Comparison of ENCODE assay signal across 1 cellular context in the genomic region with DNA sequence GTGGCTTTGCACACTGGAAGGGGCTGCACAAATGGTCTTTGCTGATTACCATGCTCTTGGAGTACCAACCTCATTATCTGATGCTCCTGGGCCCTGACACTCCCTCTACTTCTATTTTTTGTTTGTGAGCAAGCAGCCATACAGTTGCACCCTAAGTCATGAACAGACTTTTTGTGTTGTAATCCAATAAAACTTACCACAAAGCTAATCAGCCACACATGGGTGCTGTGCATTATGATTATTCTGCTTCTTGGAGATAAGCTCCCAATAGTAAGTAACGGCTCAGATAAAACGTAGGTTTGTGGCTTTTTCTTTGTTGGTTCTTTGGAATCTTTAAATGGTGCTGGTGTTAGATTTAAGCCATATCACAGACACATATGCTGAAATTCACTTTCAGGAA.
TF ChIP-seq lines count a peak whose summit lies in the region.

No MANE protein-coding gene starts in this region.

TF ChIP-seq in K562, 482 proteins besides CTCF, POLR2A, EP300 and RAD21 (continued from another document):
- TF ChIP-seq, protein P1, sequence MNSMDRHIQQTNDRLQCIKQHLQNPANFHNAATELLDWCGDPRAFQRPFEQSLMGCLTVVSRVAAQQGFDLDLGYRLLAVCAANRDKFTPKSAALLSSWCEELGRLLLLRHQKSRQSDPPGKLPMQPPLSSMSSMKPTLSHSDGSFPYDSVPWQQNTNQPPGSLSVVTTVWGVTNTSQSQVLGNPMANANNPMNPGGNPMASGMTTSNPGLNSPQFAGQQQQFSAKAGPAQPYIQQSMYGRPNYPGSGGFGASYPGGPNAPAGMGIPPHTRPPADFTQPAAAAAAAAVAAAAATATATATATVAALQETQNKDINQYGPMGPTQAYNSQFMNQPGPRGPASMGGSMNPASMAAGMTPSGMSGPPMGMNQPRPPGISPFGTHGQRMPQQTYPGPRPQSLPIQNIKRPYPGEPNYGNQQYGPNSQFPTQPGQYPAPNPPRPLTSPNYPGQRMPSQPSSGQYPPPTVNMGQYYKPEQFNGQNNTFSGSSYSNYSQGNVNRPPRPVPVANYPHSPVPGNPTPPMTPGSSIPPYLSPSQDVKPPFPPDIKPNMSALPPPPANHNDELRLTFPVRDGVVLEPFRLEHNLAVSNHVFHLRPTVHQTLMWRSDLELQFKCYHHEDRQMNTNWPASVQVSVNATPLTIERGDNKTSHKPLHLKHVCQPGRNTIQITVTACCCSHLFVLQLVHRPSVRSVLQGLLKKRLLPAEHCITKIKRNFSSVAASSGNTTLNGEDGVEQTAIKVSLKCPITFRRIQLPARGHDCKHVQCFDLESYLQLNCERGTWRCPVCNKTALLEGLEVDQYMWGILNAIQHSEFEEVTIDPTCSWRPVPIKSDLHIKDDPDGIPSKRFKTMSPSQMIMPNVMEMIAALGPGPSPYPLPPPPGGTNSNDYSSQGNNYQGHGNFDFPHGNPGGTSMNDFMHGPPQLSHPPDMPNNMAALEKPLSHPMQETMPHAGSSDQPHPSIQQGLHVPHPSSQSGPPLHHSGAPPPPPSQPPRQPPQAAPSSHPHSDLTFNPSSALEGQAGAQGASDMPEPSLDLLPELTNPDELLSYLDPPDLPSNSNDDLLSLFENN (IDR thresholded peaks at IDR 0.05; ENCODE audit: low read depth in 2 of 2, low read length in 2 of 2): peak in 1 of 2 experiments; percentile 86; a peak in 2 of 4 replicates
- TF ChIP-seq, protein P2, sequence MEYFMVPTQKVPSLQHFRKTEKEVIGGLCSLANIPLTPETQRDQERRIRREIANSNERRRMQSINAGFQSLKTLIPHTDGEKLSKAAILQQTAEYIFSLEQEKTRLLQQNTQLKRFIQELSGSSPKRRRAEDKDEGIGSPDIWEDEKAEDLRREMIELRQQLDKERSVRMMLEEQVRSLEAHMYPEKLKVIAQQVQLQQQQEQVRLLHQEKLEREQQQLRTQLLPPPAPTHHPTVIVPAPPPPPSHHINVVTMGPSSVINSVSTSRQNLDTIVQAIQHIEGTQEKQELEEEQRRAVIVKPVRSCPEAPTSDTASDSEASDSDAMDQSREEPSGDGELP (CRISPR knock-in tag; IDR thresholded peaks at IDR 0.05; ENCODE audit: borderline replicate concordance): no peak
- no peak for TF ChIP-seq THRAP3 (IDR thresholded peaks at IDR 0.05; ENCODE audit: borderline replicate concordance)
- TF ChIP-seq RFX5 (IDR thresholded peaks at IDR 0.05; ENCODE audit: low read depth, low read length): no peak
- TF ChIP-seq, protein P3, sequence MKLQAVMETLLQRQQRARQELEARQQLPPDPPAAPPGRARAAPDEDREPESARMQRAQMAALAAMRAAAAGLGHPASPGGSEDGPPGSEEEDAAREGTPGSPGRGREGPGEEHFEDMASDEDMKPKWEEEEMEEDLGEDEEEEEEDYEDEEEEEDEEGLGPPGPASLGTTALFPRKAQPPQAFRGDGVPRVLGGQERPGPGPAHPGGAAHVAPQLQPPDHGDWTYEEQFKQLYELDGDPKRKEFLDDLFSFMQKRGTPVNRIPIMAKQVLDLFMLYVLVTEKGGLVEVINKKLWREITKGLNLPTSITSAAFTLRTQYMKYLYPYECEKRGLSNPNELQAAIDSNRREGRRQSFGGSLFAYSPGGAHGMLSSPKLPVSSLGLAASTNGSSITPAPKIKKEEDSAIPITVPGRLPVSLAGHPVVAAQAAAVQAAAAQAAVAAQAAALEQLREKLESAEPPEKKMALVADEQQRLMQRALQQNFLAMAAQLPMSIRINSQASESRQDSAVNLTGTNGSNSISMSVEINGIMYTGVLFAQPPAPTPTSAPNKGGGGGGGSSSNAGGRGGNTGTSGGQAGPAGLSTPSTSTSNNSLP (IDR thresholded peaks at IDR 0.05; ENCODE audit: borderline replicate concordance, low read depth, low read length): 0 out of 2 replicates have a peak, but pooled peaks have one; percentile 46
- no peak for TF ChIP-seq CBX8 (IDR thresholded peaks at IDR 0.05; ENCODE audit: borderline replicate concordance, extremely low read depth, low read depth, low read length, poor library complexity, severe bottlenecking)
- TF ChIP-seq, protein P4, sequence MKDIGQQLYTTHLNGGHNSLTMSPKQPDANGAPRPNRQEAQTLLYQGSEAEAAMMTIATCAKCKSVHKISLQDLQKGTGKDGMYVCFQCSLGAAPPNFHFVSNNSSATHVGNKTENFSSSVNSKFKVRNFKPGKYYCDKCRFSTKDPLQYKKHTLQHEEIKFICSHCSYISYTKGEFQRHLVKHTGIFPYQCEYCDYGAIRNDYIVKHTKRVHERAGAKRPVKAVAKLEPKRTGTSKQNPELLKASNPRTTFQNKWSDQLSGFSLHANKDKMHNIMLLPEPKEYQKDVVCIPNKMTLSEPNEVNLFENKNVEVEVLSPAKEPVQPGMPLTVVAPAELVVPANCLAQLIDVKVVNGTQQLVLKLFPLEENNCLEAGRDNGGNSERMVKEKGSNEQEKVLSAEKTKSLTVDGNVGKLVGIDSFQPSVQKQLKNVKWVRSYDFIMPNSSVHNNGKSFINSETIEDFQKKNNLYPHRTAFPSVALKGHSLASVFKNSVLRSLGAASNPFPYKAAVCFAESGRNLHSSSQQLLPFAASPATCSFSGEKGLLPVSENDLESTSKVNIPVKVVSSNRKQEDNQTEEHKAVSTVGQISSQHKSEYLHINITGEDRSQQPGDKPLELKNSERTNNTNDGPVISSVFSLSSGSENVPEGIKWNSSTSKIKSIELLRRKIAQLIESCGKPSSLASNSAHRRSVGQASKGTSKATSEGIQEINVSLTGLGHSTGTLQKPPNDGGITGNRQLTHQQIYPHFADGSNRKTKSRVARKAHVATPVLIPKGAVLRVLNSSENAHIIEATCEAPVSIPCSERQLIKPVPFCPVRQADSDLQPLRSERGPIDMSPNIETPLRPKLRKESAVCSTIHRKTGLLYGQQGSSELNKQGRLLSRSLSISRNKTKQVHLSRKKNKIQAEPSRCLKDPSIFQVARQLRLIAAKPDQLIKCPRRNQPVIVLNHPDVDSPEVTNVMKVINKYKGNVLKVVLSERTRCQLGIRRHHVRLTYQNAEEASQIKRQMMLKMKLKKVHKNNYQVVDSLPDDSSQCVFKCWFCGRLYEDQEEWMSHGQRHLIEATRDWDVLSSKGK (CRISPR knock-in tag; IDR thresholded peaks at IDR 0.05): no peak
- TF ChIP-seq PURB (CRISPR knock-in tag; IDR thresholded peaks at IDR 0.05; ENCODE audit: low read depth): no peak
- TF ChIP-seq RBM22 (IDR thresholded peaks at IDR 0.05; ENCODE audit: low read depth, low read length, poor library complexity, severe bottlenecking): no peak
- TF ChIP-seq MYC (IDR thresholded peaks at IDR 0.05; ENCODE audit: low read depth, low read length): peak; percentile 58
- no peak for TF ChIP-seq MYC (CRISPR knock-in tag; IDR thresholded peaks at IDR 0.05; ENCODE audit: borderline replicate concordance, low read depth)
- TF ChIP-seq ZNF239 (CRISPR knock-in tag; IDR thresholded peaks at IDR 0.05): peak; percentile 23; the same call in 1 of the 2 replicates
- TF ChIP-seq TRIM24 (IDR thresholded peaks at IDR 0.05): peak; percentile 74 to 87; a peak in 3 of 4 replicates
- TF ChIP-seq, protein P5, sequence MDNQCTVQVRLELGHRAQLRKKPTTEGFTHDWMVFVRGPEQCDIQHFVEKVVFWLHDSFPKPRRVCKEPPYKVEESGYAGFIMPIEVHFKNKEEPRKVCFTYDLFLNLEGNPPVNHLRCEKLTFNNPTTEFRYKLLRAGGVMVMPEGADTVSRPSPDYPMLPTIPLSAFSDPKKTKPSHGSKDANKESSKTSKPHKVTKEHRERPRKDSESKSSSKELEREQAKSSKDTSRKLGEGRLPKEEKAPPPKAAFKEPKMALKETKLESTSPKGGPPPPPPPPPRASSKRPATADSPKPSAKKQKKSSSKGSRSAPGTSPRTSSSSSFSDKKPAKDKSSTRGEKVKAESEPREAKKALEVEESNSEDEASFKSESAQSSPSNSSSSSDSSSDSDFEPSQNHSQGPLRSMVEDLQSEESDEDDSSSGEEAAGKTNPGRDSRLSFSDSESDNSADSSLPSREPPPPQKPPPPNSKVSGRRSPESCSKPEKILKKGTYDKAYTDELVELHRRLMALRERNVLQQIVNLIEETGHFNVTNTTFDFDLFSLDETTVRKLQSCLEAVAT (IDR thresholded peaks at IDR 0.05): peak in 1 of 2 experiments; percentile 89; a peak in 2 of 4 replicates
- TF ChIP-seq SAFB (IDR thresholded peaks at IDR 0.05; ENCODE audit: borderline replicate concordance, low read depth, low read length): no peak
- no peak for TF ChIP-seq PPARD (CRISPR knock-in tag; IDR thresholded peaks at IDR 0.05)
- no peak for TF ChIP-seq KLF13 (tag; IDR thresholded peaks at IDR 0.05; ENCODE audit: borderline replicate concordance, low read depth)
- TF ChIP-seq SRSF1 (IDR thresholded peaks at IDR 0.05; ENCODE audit: low read depth, low read length): no peak
- TF ChIP-seq, protein P6, sequence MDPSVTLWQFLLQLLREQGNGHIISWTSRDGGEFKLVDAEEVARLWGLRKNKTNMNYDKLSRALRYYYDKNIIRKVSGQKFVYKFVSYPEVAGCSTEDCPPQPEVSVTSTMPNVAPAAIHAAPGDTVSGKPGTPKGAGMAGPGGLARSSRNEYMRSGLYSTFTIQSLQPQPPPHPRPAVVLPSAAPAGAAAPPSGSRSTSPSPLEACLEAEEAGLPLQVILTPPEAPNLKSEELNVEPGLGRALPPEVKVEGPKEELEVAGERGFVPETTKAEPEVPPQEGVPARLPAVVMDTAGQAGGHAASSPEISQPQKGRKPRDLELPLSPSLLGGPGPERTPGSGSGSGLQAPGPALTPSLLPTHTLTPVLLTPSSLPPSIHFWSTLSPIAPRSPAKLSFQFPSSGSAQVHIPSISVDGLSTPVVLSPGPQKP (CRISPR knock-in tag; IDR thresholded peaks at IDR 0.05): no peak
- no peak for TF ChIP-seq PHTF2 (CRISPR knock-in tag; IDR thresholded peaks at IDR 0.05)
- TF ChIP-seq E2F3 (CRISPR knock-in tag; IDR thresholded peaks at IDR 0.05): no peak
- TF ChIP-seq, protein P7, sequence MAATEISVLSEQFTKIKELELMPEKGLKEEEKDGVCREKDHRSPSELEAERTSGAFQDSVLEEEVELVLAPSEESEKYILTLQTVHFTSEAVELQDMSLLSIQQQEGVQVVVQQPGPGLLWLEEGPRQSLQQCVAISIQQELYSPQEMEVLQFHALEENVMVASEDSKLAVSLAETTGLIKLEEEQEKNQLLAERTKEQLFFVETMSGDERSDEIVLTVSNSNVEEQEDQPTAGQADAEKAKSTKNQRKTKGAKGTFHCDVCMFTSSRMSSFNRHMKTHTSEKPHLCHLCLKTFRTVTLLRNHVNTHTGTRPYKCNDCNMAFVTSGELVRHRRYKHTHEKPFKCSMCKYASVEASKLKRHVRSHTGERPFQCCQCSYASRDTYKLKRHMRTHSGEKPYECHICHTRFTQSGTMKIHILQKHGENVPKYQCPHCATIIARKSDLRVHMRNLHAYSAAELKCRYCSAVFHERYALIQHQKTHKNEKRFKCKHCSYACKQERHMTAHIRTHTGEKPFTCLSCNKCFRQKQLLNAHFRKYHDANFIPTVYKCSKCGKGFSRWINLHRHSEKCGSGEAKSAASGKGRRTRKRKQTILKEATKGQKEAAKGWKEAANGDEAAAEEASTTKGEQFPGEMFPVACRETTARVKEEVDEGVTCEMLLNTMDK (IDR thresholded peaks at IDR 0.05; ENCODE audit: borderline replicate concordance, insufficient read depth, low read depth, low read length, poor library complexity, severe bottlenecking): no peak
- TF ChIP-seq KDM1A (IDR thresholded peaks at IDR 0.05): peak; percentile 88 to 92
- peak; percentile 52; the same call in 1 of the 2 replicates for TF ChIP-seq NBN (IDR thresholded peaks at IDR 0.05; ENCODE audit: low read depth)
- no peak for TF ChIP-seq ZNF586 (CRISPR knock-in tag; conservative IDR thresholded peaks at IDR 0.05)
- TF ChIP-seq SREBF1 (IDR thresholded peaks at IDR 0.05; ENCODE audit: borderline replicate concordance, low read depth, low read length): no peak
- peak; percentile 69; the same call in 1 of the 2 replicates for TF ChIP-seq HDAC2 (IDR thresholded peaks at IDR 0.05)
- no peak for TF ChIP-seq SIRT6 (IDR thresholded peaks at IDR 0.05; ENCODE audit: low read depth, low read length)
- TF ChIP-seq GATAD2B (IDR thresholded peaks at IDR 0.05; ENCODE audit: borderline replicate concordance): no peak
- 0 out of 2 replicates have a peak, but pooled peaks have one; percentile 39 for TF ChIP-seq HEY1 (CRISPR knock-in tag; IDR thresholded peaks at IDR 0.05; ENCODE audit: borderline replicate concordance)
- TF ChIP-seq ATF7 (IDR thresholded peaks at IDR 0.05): peak; percentile 52
- no peak for TF ChIP-seq ZNF232 (CRISPR knock-in tag; IDR thresholded peaks at IDR 0.05)
- peak; percentile 77; the same call in 1 of the 2 replicates for TF ChIP-seq DPF2 (IDR thresholded peaks at IDR 0.05)
- TF ChIP-seq LEF1 (IDR thresholded peaks at IDR 0.05): peak; percentile 43; the same call in 1 of the 2 replicates
- TF ChIP-seq KDM4B (IDR thresholded peaks at IDR 0.05; ENCODE audit: borderline replicate concordance in 2 of 2, low read depth in 1 of 2): no peak
- no peak for TF ChIP-seq MCM2 (IDR thresholded peaks at IDR 0.05; ENCODE audit: low read depth)
- no peak for TF ChIP-seq GABPB1 (CRISPR knock-in tag; IDR thresholded peaks at IDR 0.05)
- no peak for TF ChIP-seq SRSF9 (IDR thresholded peaks at IDR 0.05; ENCODE audit: borderline replicate concordance, low read depth, low read length)
- no peak for TF ChIP-seq POU5F1 (IDR thresholded peaks at IDR 0.05; ENCODE audit: borderline replicate concordance, low read depth, low read length, partially characterized antibody)
- TF ChIP-seq CREB1 (IDR thresholded peaks at IDR 0.05): peak; percentile 53; the same call in 1 of the 2 replicates
- no peak for TF ChIP-seq CREB1 (CRISPR knock-in tag; IDR thresholded peaks at IDR 0.05)
- TF ChIP-seq, protein P8, sequence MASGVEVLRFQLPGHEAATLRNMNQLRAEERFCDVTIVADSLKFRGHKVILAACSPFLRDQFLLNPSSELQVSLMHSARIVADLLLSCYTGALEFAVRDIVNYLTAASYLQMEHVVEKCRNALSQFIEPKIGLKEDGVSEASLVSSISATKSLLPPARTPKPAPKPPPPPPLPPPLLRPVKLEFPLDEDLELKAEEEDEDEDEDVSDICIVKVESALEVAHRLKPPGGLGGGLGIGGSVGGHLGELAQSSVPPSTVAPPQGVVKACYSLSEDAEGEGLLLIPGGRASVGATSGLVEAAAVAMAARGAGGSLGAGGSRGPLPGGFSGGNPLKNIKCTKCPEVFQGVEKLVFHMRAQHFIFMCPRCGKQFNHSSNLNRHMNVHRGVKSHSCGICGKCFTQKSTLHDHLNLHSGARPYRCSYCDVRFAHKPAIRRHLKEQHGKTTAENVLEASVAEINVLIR (CRISPR knock-in tag; IDR thresholded peaks at IDR 0.05): 0 out of 2 replicates have a peak, but pooled peaks have one; percentile 53
